ENCODE assay signal across 20 cellular contexts in the genomic region with DNA sequence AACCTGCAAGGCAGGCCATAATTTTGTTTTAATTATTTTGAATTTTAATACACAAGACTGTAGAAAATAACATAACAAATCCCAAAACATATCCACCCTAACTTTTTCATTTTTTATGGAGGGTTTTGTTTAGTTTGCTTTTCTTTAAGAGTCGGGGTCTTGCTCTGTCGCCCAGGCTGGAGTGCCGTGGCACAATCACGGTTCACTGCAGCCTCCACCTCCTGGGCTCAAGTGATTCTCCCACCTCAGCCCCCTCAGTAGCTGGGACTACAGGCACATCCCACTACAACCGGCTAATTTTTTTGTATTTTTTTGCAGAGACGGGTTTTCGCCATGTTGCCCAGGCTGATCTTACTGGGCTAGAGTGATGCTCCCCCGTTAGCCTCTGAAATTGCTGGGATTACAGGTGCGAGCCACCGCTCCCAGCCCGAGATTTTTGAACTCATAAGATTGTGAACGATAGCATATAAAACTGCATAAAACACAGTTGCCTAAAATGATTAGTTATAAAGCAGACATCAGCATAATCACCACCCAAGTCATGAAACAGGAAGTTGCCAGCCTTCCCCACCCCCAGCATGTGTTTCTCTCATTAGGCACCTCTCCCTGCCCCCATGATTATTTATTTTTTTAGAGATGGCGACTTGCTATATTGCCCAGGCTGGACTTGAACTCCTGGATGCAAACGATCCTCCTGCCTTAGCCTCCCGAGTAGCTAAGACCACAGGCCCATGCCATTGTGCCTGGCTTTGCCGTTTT. TPM values are rescaled to one million over a fixed set of nuclear protein-coding genes. Genes with fewer than 3 reads are reported as not detected.
"Had no signal": no experiment of that assay in that cellular context is flagged by ENCODE, and none has a peak within 500 bp of the region (broad histone marks: within the 10 kb centered on the region; RNA-seq: fewer than 3 reads in every experiment).

No MANE protein-coding gene starts in this region.

- H3K4me3 ChIP-seq: ascending aorta, breast epithelium, ovary, stomach, testis, upper lobe of right lung had no signal

- H3K27me3 ChIP-seq: ascending aorta, ovary, testis, upper lobe of right lung had no signal

- H3K4me1 ChIP-seq: ascending aorta, breast epithelium, foreskin keratinocyte had no signal

- H3K36me3 ChIP-seq: ascending aorta, breast epithelium, ovary, stomach, upper lobe of right lung had no signal

- H3K27ac Mint-ChIP-seq: activated naive CD4-positive, alpha-beta T cell treated with anti-CD3 and anti-CD28 coated beads, Interleukin-2, amount 10 ng/mL, durations not matched to agents 7 days and 5 days; activated T-cell treated with anti-CD3 and anti-CD28 coated beads, Interleukin-2, amount 50 U/mL, for 24 hours; effector memory CD8-positive, alpha-beta T cell had no signal

- H3K9me3 Mint-ChIP-seq: activated naive CD4-positive, alpha-beta T cell treated with anti-CD3 and anti-CD28 coated beads, Interleukin-2, amount 10 ng/mL, durations not matched to agents 7 days and 5 days; activated T-cell treated with anti-CD3 and anti-CD28 coated beads, Interleukin-2, amount 50 U/mL, for 24 hours; effector memory CD8-positive, alpha-beta T cell; neural crest cell had no signal

- H3K9me3 ChIP-seq: ascending aorta, breast epithelium, ovary, stomach, testis, upper lobe of right lung had no signal

- H3K4me1 Mint-ChIP-seq: activated naive CD4-positive, alpha-beta T cell treated with anti-CD3 and anti-CD28 coated beads, Interleukin-2, amount 10 ng/mL, durations not matched to agents 7 days and 5 days; neural crest cell had no signal

- H3K4me3 Mint-ChIP-seq: activated naive CD4-positive, alpha-beta T cell treated with anti-CD3 and anti-CD28 coated beads, Interleukin-2, amount 10 ng/mL, durations not matched to agents 7 days and 5 days; activated T-cell treated with anti-CD3 and anti-CD28 coated beads, Interleukin-2, amount 50 U/mL, for 24 hours; effector memory CD8-positive, alpha-beta T cell; neural crest cell had no signal

- H3K36me3 Mint-ChIP-seq: activated naive CD4-positive, alpha-beta T cell treated with anti-CD3 and anti-CD28 coated beads, Interleukin-2, amount 10 ng/mL, durations not matched to agents 7 days and 5 days had no signal

- H3K27ac ChIP-seq: ascending aorta, breast epithelium, foreskin keratinocyte, ovary, stomach, testis, upper lobe of right lung had no signal

- DNase-seq: activated CD4-positive, alpha-beta T cell treated with anti-CD3 and anti-CD28 coated beads for 1 hour; activated CD4-positive, alpha-beta T cell treated with anti-CD3 and anti-CD28 coated beads, Interleukin-2, amount 50 U/mL, for 4 hours; activated naive CD4-positive, alpha-beta T cell treated with anti-CD3 and anti-CD28 coated beads, Interleukin-2, amount 10 ng/mL, durations not matched to agents 7 days and 5 days; activated T-cell treated with anti-CD3 and anti-CD28 coated beads, Interleukin-2, amount 50 U/mL, for 24 hours; dermis blood vessel endothelial cell; effector memory CD8-positive, alpha-beta T cell; foreskin keratinocyte; stimulated activated CD4-positive, alpha-beta T cell treated with anti-CD3 and anti-CD28 coated beads, Interleukin-12 subunit alpha, Interleukin-12 subunit beta, amount 100 ng/mL, for 4 hours; stimulated activated CD4-positive, alpha-beta T cell treated with anti-CD3 and anti-CD28 coated beads, Interleukin-2, amount 100 ng/mL, for 24 hours; stomach; T-helper 9 cell; upper lobe of right lung had no signal

RNA-seq across cellular contexts. Expression of a gene that starts 13.6 kb away (rescaled TPM):
- total RNA-seq: foreskin keratinocyte had no signal

RNA-seq across cellular contexts. Expression of a gene that starts 57.7 kb away (rescaled TPM):
- total RNA-seq: ascending aorta, breast epithelium, cerebellum, dermis blood vessel endothelial cell, foreskin keratinocyte, kidney epithelial cell, lower leg skin, neural crest cell, ovary, stomach, testis, upper lobe of right lung had no signal
